ENCODE assay signal across 23 cellular contexts in genomic region chr2:1787799-1788477, GRCh38. TPM values are rescaled to one million over a fixed set of nuclear protein-coding genes. Genes with fewer than 3 reads are reported as not detected.
DNase-seq lines count a peak whose midpoint lies in the region; ATAC-seq and TF ChIP-seq lines count a peak whose summit lies in the region.
"Had no signal": no experiment of that assay in that cellular context is flagged by ENCODE, and none has a peak within 500 bp of the region (broad histone marks: within the 10 kb centered on the region; RNA-seq: fewer than 3 reads in every experiment).

No MANE protein-coding gene starts in this region.

- DNase-seq in COR-L47 (lab: John Stamatoyannopoulos, UW): peak; percentile 31
- DNase-seq in M059J (ENCODE audit: low read depth): peak; percentile 39
- DNase-seq in NCI-H2171 (lab: John Stamatoyannopoulos, UW): peak; percentile 91
- no peak for DNase-seq in glutamatergic neuron
- no peak for DNase-seq in activated naive CD8-positive, alpha-beta T cell treated with anti-CD3 and anti-CD28 coated beads, Interleukin-2, amount 50 U/mL, for 24 hours
- no peak for DNase-seq in sigmoid colon
- DNase-seq in OCI-M2 (lab: John Stamatoyannopoulos, UW; ENCODE audit: unreplicated experiment): no peak
- DNase-seq: activated CD4-positive, alpha-beta T cell treated with anti-CD3 and anti-CD28 coated beads for 1 hour; CD4-positive, alpha-beta memory T cell; cortex of kidney; Kasumi-1; left ventricle myocardium superior; mucosa of descending colon; NCI-H2081 treated with DMSO at 0.1 percent for 48 hours; right cardiac atrium had no signal

- intact Hi-C loops in sigmoid colon (cut with DNase I): no loop called here

- no peaks in the 10 kb centered on the region for H3K36me3 ChIP-seq in sigmoid colon
- H3K36me3 ChIP-seq: neutrophil, tibial artery had no signal

- TF ChIP-seq CTCF in glutamatergic neuron (IDR thresholded peaks at IDR 0.05; ENCODE audit: partially characterized antibody, unreplicated experiment): no peak
- no peak for TF ChIP-seq CTCF in sigmoid colon (IDR thresholded peaks at IDR 0.05)

- H3K27me3 ChIP-seq in sigmoid colon: no peaks in the 10 kb centered on the region
- H3K27me3 ChIP-seq: neutrophil, tibial artery had no signal

- peaks cover 0 to 26% (median 21%) of the 10 kb centered on the region in 4 donors for H3K4me1 ChIP-seq in sigmoid colon

- H3K4me1 Mint-ChIP-seq in glutamatergic neuron (ENCODE audit: low read depth, unreplicated experiment): peaks cover 33% of the 10 kb centered on the region
- no peaks in the 10 kb centered on the region for H3K4me1 Mint-ChIP-seq in activated naive CD8-positive, alpha-beta T cell treated with anti-CD3 and anti-CD28 coated beads, Interleukin-2, amount 50 U/mL, for 24 hours
- H3K4me1 Mint-ChIP-seq: stimulated activated effector memory CD8-positive, alpha-beta T cell treated with anti-CD3 and anti-CD28 coated beads, Interleukin-12 subunit alpha, Interleukin-12 subunit beta, amount 100 ng/mL, for 72 hours had no signal

- no peak for ATAC-seq in HG03108 (IDR thresholded peaks at IDR 0.05; ENCODE audit: unreplicated experiment)
- no peak for ATAC-seq in activated naive CD8-positive, alpha-beta T cell treated with anti-CD3 and anti-CD28 coated beads, Interleukin-2, amount 50 U/mL, for 24 hours
- ATAC-seq: left ventricle myocardium superior; mucosa of descending colon; right cardiac atrium; SK-N-SH treated with all-trans-retinoic acid at 6 μM for 48 hours; stimulated activated effector memory CD8-positive, alpha-beta T cell treated with anti-CD3 and anti-CD28 coated beads, Interleukin-12 subunit alpha, Interleukin-12 subunit beta, amount 100 ng/mL, for 72 hours had no signal

- TF ChIP-seq POLR2A in sigmoid colon (IDR thresholded peaks at IDR 0.05): no peak

- H3K4me3 ChIP-seq in sigmoid colon: no peak overlapping the region
- H3K4me3 ChIP-seq: mucosa of descending colon, tibial artery had no signal

- TF ChIP-seq EP300 in sigmoid colon (IDR thresholded peaks at IDR 0.05): no peak

- whole genome bisulfite sequencing in sigmoid colon, 2 donors: 23 to 71% methylated on average over 10 of the region's 10 CpGs

- H3K9me3 Mint-ChIP-seq in glutamatergic neuron (ENCODE audit: unreplicated experiment): peaks cover 6% of the 10 kb centered on the region
- H3K9me3 Mint-ChIP-seq in activated naive CD8-positive, alpha-beta T cell treated with anti-CD3 and anti-CD28 coated beads, Interleukin-2, amount 50 U/mL, for 24 hours: no peaks in the 10 kb centered on the region
- H3K9me3 Mint-ChIP-seq: activated T-helper 1 cell treated with anti-CD3 and anti-CD28 coated beads, Interleukin-12 subunit alpha, Interleukin-12 subunit beta, Interleukin-2, Interleukin-4 antibody, amounts not matched to agents 30 ng/mL and 10 ng/mL and 1 ng/mL, durations not matched to agents 14 hours and 24 hours and 36 hours; CD4-positive, alpha-beta memory T cell; stimulated activated effector memory CD8-positive, alpha-beta T cell treated with anti-CD3 and anti-CD28 coated beads, Interleukin-12 subunit alpha, Interleukin-12 subunit beta, amount 100 ng/mL, for 72 hours had no signal

- no peaks in the 10 kb centered on the region for H3K36me3 Mint-ChIP-seq in glutamatergic neuron (ENCODE audit: unreplicated experiment)
- no peaks in the 10 kb centered on the region for H3K36me3 Mint-ChIP-seq in activated naive CD8-positive, alpha-beta T cell treated with anti-CD3 and anti-CD28 coated beads, Interleukin-2, amount 50 U/mL, for 24 hours (ENCODE audit: low read depth)
- H3K36me3 Mint-ChIP-seq: activated naive CD8-positive, alpha-beta T cell; CD4-positive, alpha-beta memory T cell; stimulated activated effector memory CD8-positive, alpha-beta T cell treated with anti-CD3 and anti-CD28 coated beads, Interleukin-12 subunit alpha, Interleukin-12 subunit beta, amount 100 ng/mL, for 72 hours had no signal

- no peak overlapping the region for H3K27ac ChIP-seq in sigmoid colon
- H3K27ac ChIP-seq: neutrophil, RWPE1, tibial artery had no signal

- peak overlapping the region; percentile 91 for H3K27ac Mint-ChIP-seq in glutamatergic neuron (ENCODE audit: unreplicated experiment)
- H3K27ac Mint-ChIP-seq in activated naive CD8-positive, alpha-beta T cell treated with anti-CD3 and anti-CD28 coated beads, Interleukin-2, amount 50 U/mL, for 24 hours: no peak overlapping the region
- H3K27ac Mint-ChIP-seq: activated naive CD8-positive, alpha-beta T cell; activated T-helper 1 cell treated with anti-CD3 and anti-CD28 coated beads, Interleukin-12 subunit alpha, Interleukin-12 subunit beta, Interleukin-2, Interleukin-4 antibody, amounts not matched to agents 30 ng/mL and 10 ng/mL and 1 ng/mL, durations not matched to agents 14 hours and 24 hours and 36 hours; CD4-positive, alpha-beta memory T cell; stimulated activated effector memory CD8-positive, alpha-beta T cell treated with anti-CD3 and anti-CD28 coated beads, Interleukin-12 subunit alpha, Interleukin-12 subunit beta, amount 100 ng/mL, for 72 hours had no signal

- peak overlapping the region; percentile 46 for H3K4me3 Mint-ChIP-seq in glutamatergic neuron (ENCODE audit: unreplicated experiment)
- H3K4me3 Mint-ChIP-seq in activated naive CD8-positive, alpha-beta T cell treated with anti-CD3 and anti-CD28 coated beads, Interleukin-2, amount 50 U/mL, for 24 hours: no peak overlapping the region
- H3K4me3 Mint-ChIP-seq: activated naive CD8-positive, alpha-beta T cell; activated T-helper 1 cell treated with anti-CD3 and anti-CD28 coated beads, Interleukin-12 subunit alpha, Interleukin-12 subunit beta, Interleukin-2, Interleukin-4 antibody, amounts not matched to agents 30 ng/mL and 10 ng/mL and 1 ng/mL, durations not matched to agents 14 hours and 24 hours and 36 hours; CD4-positive, alpha-beta memory T cell; stimulated activated effector memory CD8-positive, alpha-beta T cell treated with anti-CD3 and anti-CD28 coated beads, Interleukin-12 subunit alpha, Interleukin-12 subunit beta, amount 100 ng/mL, for 72 hours had no signal

- no peaks in the 10 kb centered on the region for H3K9me3 ChIP-seq in sigmoid colon
- H3K9me3 ChIP-seq: mucosa of descending colon, neutrophil, tibial artery had no signal

- peaks cover 4% of the 10 kb centered on the region for H3K27me3 Mint-ChIP-seq in glutamatergic neuron (ENCODE audit: unreplicated experiment)
- H3K27me3 Mint-ChIP-seq in activated naive CD8-positive, alpha-beta T cell treated with anti-CD3 and anti-CD28 coated beads, Interleukin-2, amount 50 U/mL, for 24 hours: peaks cover 2% of the 10 kb centered on the region

RNA-seq across cellular contexts. Expression of gene PXDN, which starts 43.6 kb away (rescaled TPM):
- total RNA-seq in M059J (2014; rRNA removed; shearing (Covaris generic)): 94.5 and 115 TPM in 2 replicates
- total RNA-seq in glutamatergic neuron (ENCODE audit: unreplicated experiment) (226 TPM), sigmoid colon (100 to 1,000 TPM in 1 of 4 donors, 10 to 100 TPM in 3; 34.4 to 126 (median 48.3) TPM)
- 10 to 100 TPM in 1 of 3 donors, 1 to 10 TPM in 2; 1.2 to 13.6 (median 1.8) TPM for polyA plus RNA-seq in sigmoid colon
- total RNA-seq: CD4-positive, alpha-beta memory T cell had no signal

Comparison
In these comparisons a context has a peak if more than half of its experiments do, and no peak if none do; other contexts are left out.
1. DNase-seq: peak in COR-L47 (single experiment), M059J (single experiment) and NCI-H2171 (single experiment); none in glutamatergic neuron (single experiment), activated naive CD8-positive, alpha-beta T cell treated with anti-CD3 and anti-CD28 coated beads, Interleukin-2, amount 50 U/mL, for 24 hours (single experiment), sigmoid colon (single experiment) and OCI-M2 (single experiment).